ENCODE assay signal across 8 cellular contexts in genomic region chr10:102641880-102642552, GRCh38. TPM values are rescaled to one million over a fixed set of nuclear protein-coding genes. Genes with fewer than 3 reads are reported as not detected.
DNase-seq lines count a peak whose midpoint lies in the region; ATAC-seq and TF ChIP-seq lines count a peak whose summit lies in the region.

No MANE protein-coding gene starts in this region.

- peak overlapping the region; percentile 77 for H3K4me3 ChIP-seq in mucosa of stomach (ENCODE audit: low read length)

- H3K27me3 ChIP-seq in mucosa of stomach (ENCODE audit: control insufficient read depth, insufficient read depth, low read length), result no peaks in the 10 kb centered on the region

- H3K36me3 ChIP-seq in mucosa of stomach (ENCODE audit: control insufficient read depth, insufficient read depth, low read length), result no peaks in the 10 kb centered on the region

- no peaks in the 10 kb centered on the region for H3K9me3 ChIP-seq in mucosa of stomach (ENCODE audit: control insufficient read depth, low read length)

- peak; percentile 92 for DNase-seq in DMS153 (lab: John Stamatoyannopoulos, UW)
- DNase-seq in KG1 (lab: John Stamatoyannopoulos, UW), result peak; percentile 91
- peak; percentile 97 to 99 for DNase-seq in activated T-cell treated with anti-CD3 and anti-CD28 coated beads, Interleukin-2, amount 50 U/mL, for 48 hours
- peak; percentile 98 for DNase-seq in stimulated activated CD8-positive, alpha-beta memory T cell treated with anti-CD3 and anti-CD28 coated beads, Interleukin-4, amount 100 ng/mL, for 48 hours

- peaks cover 9% of the 10 kb centered on the region for H3K4me1 ChIP-seq in mucosa of stomach (ENCODE audit: control insufficient read depth, insufficient read depth, low read length)

- ATAC-seq in GM21619 (IDR thresholded peaks at IDR 0.05; ENCODE audit: unreplicated experiment), result peak; percentile 42
- peak; percentile 84 for ATAC-seq in esophagus mucosa

- H3K9ac ChIP-seq in mucosa of stomach (ENCODE audit: low read length), result peak overlapping the region; percentile 99

TF ChIP-seq in PFSK-1, 5 proteins besides CTCF, POLR2A, EP300 and RAD21:
- 0 out of 2 replicates have a peak, but pooled peaks have one; percentile 7 for TF ChIP-seq SIN3A (IDR thresholded peaks at IDR 0.05; ENCODE audit: borderline replicate concordance, insufficient read depth, low read length)
- peak; percentile 39; the same call in 1 of the 2 replicates for TF ChIP-seq POLR2AphosphoS5 (IDR thresholded peaks at IDR 0.05; ENCODE audit: low read depth, low read length)
- TF ChIP-seq TAF1 (IDR thresholded peaks at IDR 0.05; ENCODE audit: borderline replicate concordance, insufficient read depth, low read length), result peak; percentile 19; the same call in 1 of the 2 replicates
- no peak for TF ChIP-seq REST (IDR thresholded peaks at IDR 0.05; ENCODE audit: insufficient read depth in 1 of 2, low read depth in 2 of 2, low read length in 2 of 2)
- no peak for TF ChIP-seq FOXP2 (optimal IDR thresholded peaks at IDR 0.05; ENCODE audit: borderline replicate concordance, extremely low read depth, extremely low read length, insufficient read depth)
TF ChIP-seq in PFSK-1: peak in this region for 3.

RNA-seq across cellular contexts. Expression of gene TRIM8, which starts 2.3 kb away (rescaled TPM):
- 77.4 TPM for polyA plus RNA-seq in PFSK-1 (2012; ENCODE audit: insufficient read length, low read depth)
- total RNA-seq in esophagus mucosa, result 29.1 TPM

Comparison
In these comparisons a context has a peak if more than half of its experiments do, and no peak if none do; other contexts are left out.
1. Peak in every context shown above with its lines: DNase-seq, ATAC-seq and H3K4me3 ChIP-seq.